In the genomic region with DNA sequence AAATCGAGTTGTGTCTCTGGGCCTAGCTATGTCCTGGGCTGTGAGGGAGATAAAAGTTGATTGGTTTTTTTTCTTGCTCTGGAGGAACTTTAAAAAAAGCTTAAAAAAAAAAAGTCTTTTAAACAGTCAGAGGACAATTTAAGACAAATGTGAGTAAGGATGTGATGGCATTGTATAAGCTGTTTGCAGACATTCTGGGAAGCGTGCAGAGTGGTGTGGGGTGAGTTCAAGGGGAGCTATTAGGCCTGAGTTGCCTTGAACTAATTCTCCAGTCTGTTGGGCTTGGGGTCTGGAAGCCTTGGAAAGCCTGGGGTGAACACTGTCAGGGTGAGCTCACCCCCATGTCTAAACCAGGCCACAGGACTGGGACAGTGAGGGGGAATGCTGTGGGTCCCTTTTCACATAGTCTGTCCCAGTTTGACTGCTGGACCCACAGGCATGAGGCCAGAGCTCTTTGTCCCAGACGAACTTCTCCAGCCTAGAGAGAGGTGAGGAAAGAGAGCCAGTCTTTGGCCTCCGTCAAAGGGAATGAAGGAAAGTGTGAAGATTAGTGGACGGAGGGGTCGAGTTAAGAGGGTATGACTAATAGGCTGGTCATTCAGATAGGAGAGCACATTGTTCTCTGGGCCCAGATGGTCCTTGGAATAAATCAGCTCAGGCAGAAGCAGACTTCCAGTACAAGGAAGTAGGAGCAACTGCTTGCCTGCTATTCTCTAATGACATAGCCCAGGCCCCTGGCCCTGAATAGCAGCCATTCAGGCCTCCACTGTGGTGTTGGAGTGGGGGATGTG, we compare ENCODE assay signal across 11 cellular contexts.
A peak's percentile ranks its signal among the peaks of the same experiment; 100 is the strongest.
DNase-seq lines count a peak whose midpoint lies in the region; ATAC-seq and TF ChIP-seq lines count a peak whose summit lies in the region.
"Had no signal": no experiment of that assay in that cellular context is flagged by ENCODE, and none has a peak within 500 bp of the region (broad histone marks: within the 10 kb centered on the region; RNA-seq: fewer than 3 reads in every experiment).

No MANE protein-coding gene starts in this region.

- no peak for ATAC-seq in activated CD4-positive, CD25-positive, alpha-beta regulatory T cell treated with anti-CD3 and anti-CD28 coated beads, Interleukin-2, amount 50 U/mL, for 24 hours

- POLR2A ChIA-PET in RWPE1 (lab: Yijun Ruan, JAX; ENCODE audit: low non-redundant PET), result no interaction called here

- no peak overlapping the region for H3K4me3 ChIP-seq in fibroblast of pulmonary artery (replicated peaks; ENCODE audit: low read depth, low read length)

- CTCF ChIA-PET in RWPE1 (lab: Yijun Ruan, JAX), result interaction anchor here (2.3 kb wide), 1 partner anchor 41 kb away, joined by 8 read pairs; no protein-coding TSS in a partner anchor

- peak overlapping the region; percentile 70 for H3K27ac ChIP-seq in RWPE1
- H3K27ac ChIP-seq: epithelial cell of prostate had no signal

- TF ChIP-seq CTCF in RWPE1 (conservative IDR thresholded peaks at IDR 0.05; ENCODE audit: low read depth), result no peak
- no peak for TF ChIP-seq CTCF in fibroblast of pulmonary artery (IDR thresholded peaks at IDR 0.05; ENCODE audit: low read length, missing control alignments)

- DNase-seq in A172 (ENCODE audit: low spot score), result peak; percentile 66
- peak; percentile 25 for DNase-seq in RWPE1 (ENCODE audit: low spot score)
- peak; percentile 94 for DNase-seq in fibroblast of pulmonary artery (ENCODE audit: low read depth)
- DNase-seq in myocyte (ENCODE audit: low read depth), result peak; percentile 58
- DNase-seq in NCI-H1105 treated with DMSO at 0.1 percent for 48 hours (lab: John Stamatoyannopoulos, UW), result no peak
- no peak for DNase-seq in ureter (ENCODE audit: low spot score)
- DNase-seq in NCI-H1436 treated with DMSO at 0.1 percent for 48 hours (lab: John Stamatoyannopoulos, UW), result no peak
- DNase-seq: midbrain; stimulated activated CD4-positive, alpha-beta T cell treated with anti-CD3 and anti-CD28 coated beads, Interleukin-4, amount 100 ng/mL, for 24 hours had no signal

Comparison
In these comparisons a context has a peak if more than half of its experiments do, and no peak if none do; other contexts are left out.
1. DNase-seq: peak in A172 (single experiment), RWPE1 (single experiment), fibroblast of pulmonary artery (single experiment) and myocyte (single experiment); none in NCI-H1105 treated with DMSO at 0.1 percent for 48 hours (single experiment), ureter (single experiment) and NCI-H1436 treated with DMSO at 0.1 percent for 48 hours (single experiment).